ENCODE assay signal across 8 cellular contexts in the genomic region with DNA sequence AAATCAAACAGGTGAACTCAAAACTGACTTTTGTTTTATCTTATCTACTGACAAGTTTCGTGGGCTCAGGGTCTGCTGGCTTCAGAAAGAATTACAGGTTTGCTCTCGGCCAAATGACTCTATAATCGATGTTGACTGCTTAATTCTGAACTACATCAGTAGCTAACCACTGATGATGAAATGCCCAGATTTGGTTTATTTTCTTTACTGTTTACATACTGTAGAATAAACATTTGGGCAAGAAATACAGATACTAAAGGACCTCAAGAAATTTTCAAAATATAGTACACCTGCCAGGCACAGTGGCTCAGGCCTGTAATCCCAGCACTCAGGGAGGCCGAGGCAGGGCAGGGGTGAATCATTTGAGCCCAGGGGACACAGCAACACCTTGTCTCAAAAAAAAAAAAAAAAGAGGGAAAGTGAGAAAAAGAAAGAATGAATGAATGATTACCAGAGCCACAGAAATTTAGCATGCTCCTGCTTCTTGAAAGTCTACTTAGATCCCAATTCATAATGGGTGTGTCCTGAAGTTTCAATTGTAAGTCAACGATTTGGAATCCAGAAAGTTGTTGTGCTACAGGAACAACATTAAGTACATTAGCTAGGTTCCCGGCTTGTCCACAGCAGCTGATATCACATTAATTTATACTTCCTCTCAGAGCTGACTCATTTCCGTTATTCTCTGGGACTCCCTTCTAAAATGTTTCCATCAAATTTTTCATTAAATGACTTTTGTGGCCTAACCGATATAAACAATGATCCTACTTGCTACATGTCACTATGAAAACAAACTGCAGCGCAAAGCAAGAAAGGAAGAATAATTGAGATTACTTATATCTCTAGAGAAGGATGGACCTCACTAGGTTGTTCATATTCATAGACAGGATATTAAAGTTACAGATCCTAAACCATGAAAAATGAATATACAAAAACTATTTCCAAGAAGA.
A peak's percentile ranks its signal among the peaks of the same experiment; 100 is the strongest.
DNase-seq lines count a peak whose midpoint lies in the region; ATAC-seq and TF ChIP-seq lines count a peak whose summit lies in the region.

No MANE protein-coding gene starts in this region.

- TF ChIP-seq CTCF in mesothelial cell of epicardium (IDR thresholded peaks at IDR 0.05; ENCODE audit: unreplicated experiment), result no peak

- intact Hi-C loops in CD4-positive, alpha-beta memory T cell (cut with micrococcal nuclease), result loop anchor here (5.0 to 10.0 kb wide), 3 partner anchors 94 to 562 kb away; partner anchors contain the start of gene MED13L

- no peaks in the 10 kb centered on the region for H3K27me3 Mint-ChIP-seq in CD4-positive, alpha-beta memory T cell
- no peaks in the 10 kb centered on the region for H3K27me3 Mint-ChIP-seq in activated naive CD8-positive, alpha-beta T cell treated with anti-CD3 and anti-CD28 coated beads for 36 hours
- H3K27me3 Mint-ChIP-seq in mesothelial cell of epicardium (ENCODE audit: low read depth), result no peaks in the 10 kb centered on the region

- no peak overlapping the region for H3K27ac ChIP-seq in CD4-positive, alpha-beta memory T cell (ENCODE audit: low read depth, low read length)

- H3K9me3 Mint-ChIP-seq in CD4-positive, alpha-beta memory T cell, result no peaks in the 10 kb centered on the region
- H3K9me3 Mint-ChIP-seq in activated naive CD8-positive, alpha-beta T cell treated with anti-CD3 and anti-CD28 coated beads for 36 hours, result no peaks in the 10 kb centered on the region
- H3K9me3 Mint-ChIP-seq in mesothelial cell of epicardium, result no peaks in the 10 kb centered on the region

- no peak overlapping the region for H3K4me3 ChIP-seq in CD4-positive, alpha-beta memory T cell (ENCODE audit: low read length in 2 of 2)

- no peaks in the 10 kb centered on the region for H3K36me3 ChIP-seq in CD4-positive, alpha-beta memory T cell (ENCODE audit: insufficient read depth, low read length)

- CTCF ChIA-PET in CD4-positive, alpha-beta memory T cell (lab: Charles Lee; ENCODE audit: partially characterized antibody), result interaction anchor here (1.2 to 3.3 kb wide), 2 partner anchors 78 to 93 kb away, joined by 3 to 13 read pairs; no protein-coding TSS in a partner anchor
- CTCF ChIA-PET in HEK293T (lab: Yijun Ruan, JAX), result interaction anchor here (0.6 to 0.7 kb wide), 3 partner anchors 13 to 1084 kb away, joined by 4 to 8 read pairs (median 7); no protein-coding TSS in a partner anchor

- POLR2A ChIA-PET in CD4-positive, alpha-beta memory T cell (lab: Charles Lee; ENCODE audit: partially characterized antibody), result no interaction called here
- POLR2A ChIA-PET in HEK293T (lab: Yijun Ruan, JAX), result no interaction called here

- H3K27ac Mint-ChIP-seq in CD4-positive, alpha-beta memory T cell, result peak overlapping the region in 4 of 7 donors; percentile 3 to 43 (median 14)
- H3K27ac Mint-ChIP-seq in activated naive CD8-positive, alpha-beta T cell treated with anti-CD3 and anti-CD28 coated beads for 36 hours, result peak overlapping the region; percentile 75
- H3K27ac Mint-ChIP-seq in mesothelial cell of epicardium, result peak overlapping the region; percentile 76

- H3K4me1 ChIP-seq in CD4-positive, alpha-beta memory T cell (ENCODE audit: insufficient read depth, low read length), result peaks cover 34% of the 10 kb centered on the region

- peak overlapping the region in 7 of 8 donors; percentile 12 to 68 (median 61) for H3K4me3 Mint-ChIP-seq in CD4-positive, alpha-beta memory T cell
- peak overlapping the region; percentile 40 for H3K4me3 Mint-ChIP-seq in activated naive CD8-positive, alpha-beta T cell treated with anti-CD3 and anti-CD28 coated beads for 36 hours
- H3K4me3 Mint-ChIP-seq in mesothelial cell of epicardium, result no peak overlapping the region

- H3K36me3 Mint-ChIP-seq in CD4-positive, alpha-beta memory T cell, result peaks cover 0 to 2% of the 10 kb centered on the region in 2 donors
- peaks cover 6% of the 10 kb centered on the region for H3K36me3 Mint-ChIP-seq in activated naive CD8-positive, alpha-beta T cell treated with anti-CD3 and anti-CD28 coated beads for 36 hours
- no peaks in the 10 kb centered on the region for H3K36me3 Mint-ChIP-seq in mesothelial cell of epicardium

- peaks cover 40 to 56% (median 48%) of the 10 kb centered on the region in 4 donors for H3K4me1 Mint-ChIP-seq in CD4-positive, alpha-beta memory T cell
- peaks cover 54% of the 10 kb centered on the region for H3K4me1 Mint-ChIP-seq in activated naive CD8-positive, alpha-beta T cell treated with anti-CD3 and anti-CD28 coated beads for 36 hours
- peaks cover 47% of the 10 kb centered on the region for H3K4me1 Mint-ChIP-seq in mesothelial cell of epicardium

- no peaks in the 10 kb centered on the region for H3K9me3 ChIP-seq in CD4-positive, alpha-beta memory T cell (ENCODE audit: control insufficient read depth in 1 of 2, low read length in 2 of 2)

- DNase-seq in CD4-positive, alpha-beta memory T cell, result no peak
- DNase-seq in activated naive CD8-positive, alpha-beta T cell treated with anti-CD3 and anti-CD28 coated beads for 36 hours, result peak; percentile 24
- DNase-seq in mesothelial cell of epicardium (ENCODE audit: low spot score in 2 of 2, unreplicated experiment in 2 of 2), result no peak
- no peak for DNase-seq in HEK293T (ENCODE audit: extremely low spot score)
- no peak for DNase-seq in AG20443 (ENCODE audit: low spot score)

- H3K27me3 ChIP-seq in CD4-positive, alpha-beta memory T cell (ENCODE audit: insufficient read depth, low read length), result no peaks in the 10 kb centered on the region

- ATAC-seq in HG03378 (IDR thresholded peaks at IDR 0.05; ENCODE audit: unreplicated experiment) (peak; percentile 59), GM19463 (IDR thresholded peaks at IDR 0.05; ENCODE audit: unreplicated experiment) (no peak), GM21360 (IDR thresholded peaks at IDR 0.05; ENCODE audit: unreplicated experiment) (no peak)

TF ChIP-seq in HEK293T, 16 proteins besides CTCF, POLR2A, EP300 and RAD21:
- TF ChIP-seq CTBP1 (IDR thresholded peaks at IDR 0.05; ENCODE audit: borderline replicate concordance), result no peak
- no peak for TF ChIP-seq NFRKB (IDR thresholded peaks at IDR 0.05)
- TF ChIP-seq L3MBTL2 (conservative IDR thresholded peaks at IDR 0.05), result no peak
- TF ChIP-seq ZNF384 (IDR thresholded peaks at IDR 0.05), result no peak
- TF ChIP-seq SUZ12 (IDR thresholded peaks at IDR 0.05), result no peak
- no peak for TF ChIP-seq ELF4 (IDR thresholded peaks at IDR 0.05)
- no peak for TF ChIP-seq TARDBP (IDR thresholded peaks at IDR 0.05)
- TF ChIP-seq BHLHE40 (IDR thresholded peaks at IDR 0.05; ENCODE audit: borderline replicate concordance), result no peak
- TF ChIP-seq FOXA1 (IDR thresholded peaks at IDR 0.05), result no peak
- no peak for TF ChIP-seq ARNT (IDR thresholded peaks at IDR 0.05)
- TF ChIP-seq FOXM1 (IDR thresholded peaks at IDR 0.05; ENCODE audit: borderline replicate concordance), result no peak
- no peak for TF ChIP-seq SP1 (IDR thresholded peaks at IDR 0.05)
- no peak for TF ChIP-seq HDGF (IDR thresholded peaks at IDR 0.05; ENCODE audit: borderline replicate concordance)
- TF ChIP-seq, protein P1, sequence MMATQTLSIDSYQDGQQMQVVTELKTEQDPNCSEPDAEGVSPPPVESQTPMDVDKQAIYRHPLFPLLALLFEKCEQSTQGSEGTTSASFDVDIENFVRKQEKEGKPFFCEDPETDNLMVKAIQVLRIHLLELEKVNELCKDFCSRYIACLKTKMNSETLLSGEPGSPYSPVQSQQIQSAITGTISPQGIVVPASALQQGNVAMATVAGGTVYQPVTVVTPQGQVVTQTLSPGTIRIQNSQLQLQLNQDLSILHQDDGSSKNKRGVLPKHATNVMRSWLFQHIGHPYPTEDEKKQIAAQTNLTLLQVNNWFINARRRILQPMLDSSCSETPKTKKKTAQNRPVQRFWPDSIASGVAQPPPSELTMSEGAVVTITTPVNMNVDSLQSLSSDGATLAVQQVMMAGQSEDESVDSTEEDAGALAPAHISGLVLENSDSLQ (IDR thresholded peaks at IDR 0.05), result no peak
- TF ChIP-seq FOXK2 (IDR thresholded peaks at IDR 0.05), result no peak
- TF ChIP-seq LEF1 (IDR thresholded peaks at IDR 0.05; ENCODE audit: borderline replicate concordance), result no peak

Comparison
In these comparisons a context has a peak if more than half of its experiments do, and no peak if none do; other contexts are left out.
1. H3K27ac Mint-ChIP-seq: peak in every context shown above with its lines; median percentile 76 in mesothelial cell of epicardium; 75 in activated naive CD8-positive, alpha-beta T cell treated with anti-CD3 and anti-CD28 coated beads for 36 hours; 14 in CD4-positive, alpha-beta memory T cell.